30 cellular contexts compared by ENCODE assay signal in the genomic region with DNA sequence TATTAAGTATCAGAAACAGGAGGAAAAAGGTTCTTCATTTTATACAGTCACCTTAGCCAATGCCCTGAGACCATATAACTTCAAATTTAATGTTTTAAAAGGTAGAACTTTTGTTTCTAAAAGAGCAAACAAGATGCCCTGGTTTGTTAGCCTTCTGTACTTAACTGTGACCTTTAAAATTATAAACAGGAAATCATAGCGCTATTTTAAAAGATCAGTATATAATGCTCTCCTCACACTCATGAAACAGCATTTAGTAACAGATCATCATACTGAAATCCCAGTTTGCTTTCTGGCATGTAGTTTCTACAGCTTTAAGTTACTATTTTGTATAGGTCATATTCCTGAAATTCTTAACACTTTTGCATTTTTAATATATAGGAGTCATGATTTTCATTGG. TPM values are rescaled to one million over a fixed set of nuclear protein-coding genes. Genes with fewer than 3 reads are reported as not detected.
DNase-seq lines count a peak whose midpoint lies in the region; ATAC-seq, FAIRE-seq and TF ChIP-seq lines count a peak whose summit lies in the region.
"Had no signal": no experiment of that assay in that cellular context is flagged by ENCODE, and none has a peak within 500 bp of the region (broad histone marks: within the 10 kb centered on the region; RNA-seq: fewer than 3 reads in every experiment).

No MANE protein-coding gene starts in this region.

- H3K4me2 ChIP-seq in mammary epithelial cell (ENCODE audit: insufficient read depth, low read depth, low read length): no peak overlapping the region

- CTCF ChIA-PET in mammary epithelial cell (lab: Charles Lee; ENCODE audit: low non-redundant PET): interaction anchor here (0.8 kb wide), 1 partner anchor 160 kb away, joined by 6 read pairs; no protein-coding TSS in a partner anchor

- BruUV-seq in mammary epithelial cell (replicated peaks; lab: Mats Ljungman, UMichigan): no TSS peak

- H3K9ac ChIP-seq in mammary epithelial cell (ENCODE audit: insufficient read depth, low read length) (no peak overlapping the region), subcutaneous abdominal adipose tissue (ENCODE audit: low read length in 5 of 5) (peak overlapping the region in 1 of 5 donors; percentile 16)

- ATAC-seq in GM19455 (IDR thresholded peaks at IDR 0.05; ENCODE audit: unreplicated experiment): no peak
- ATAC-seq in GM21786 (IDR thresholded peaks at IDR 0.05; ENCODE audit: unreplicated experiment): no peak
- ATAC-seq: T-helper 17 cell had no signal

- H4K20me1 ChIP-seq in mammary epithelial cell (ENCODE audit: insufficient read depth, low read length): no peaks in the 10 kb centered on the region

- H3K27ac ChIP-seq in mammary epithelial cell (ENCODE audit: insufficient read depth, low read depth, low read length): peak overlapping the region; percentile 42
- H3K27ac ChIP-seq in subcutaneous abdominal adipose tissue (ENCODE audit: low read depth, low read length): peak overlapping the region; percentile 57
- H3K27ac ChIP-seq: neutrophil, prostate gland, SJSA1, uterus had no signal

- H3K79me2 ChIP-seq in mammary epithelial cell (ENCODE audit: insufficient read depth, low read length): peaks cover 61% of the 10 kb centered on the region

- H3K4me3 ChIP-seq in LNCaP clone FGC (ENCODE audit: low read depth, low read length): no peak overlapping the region
- no peak overlapping the region for H3K4me3 ChIP-seq in mammary epithelial cell (replicated peaks in 1 of 3; ENCODE audit: insufficient read depth in 1 of 3, low read depth in 2 of 3, low read length in 3 of 3)
- H3K4me3 ChIP-seq in subcutaneous abdominal adipose tissue (ENCODE audit: low read depth in 1 of 5, low read length in 5 of 5): no peak overlapping the region
- H3K4me3 ChIP-seq: GM12878, prostate gland, sigmoid colon, SJSA1, testis, uterus had no signal

- intact Hi-C loops in mammary epithelial cell (cut with micrococcal nuclease): no loop called here

- DNase-seq in LNCaP clone FGC (ENCODE audit: low read depth): peak; percentile 58
- DNase-seq in mammary epithelial cell: no peak
- DNase-seq in UCSD-AML1 (lab: John Stamatoyannopoulos, UW; ENCODE audit: unreplicated experiment): no peak
- DNase-seq: activated CD4-positive, alpha-beta memory T cell treated with anti-CD3 and anti-CD28 coated beads, Interleukin-2, amount 10 ng/mL, durations not matched to agents 7 days and 5 days; activated CD4-positive, alpha-beta T cell treated with anti-CD3 and anti-CD28 coated beads for 1 hour; activated naive CD8-positive, alpha-beta T cell treated with anti-CD3 and anti-CD28 coated beads for 36 hours; aorta; CD4-positive, alpha-beta memory T cell; EL; glutamatergic neuron; H7; kidney glomerular epithelial cell; mesendoderm; NCI-H1092 treated with DMSO at 0.1 percent for 48 hours; NCI-H187 treated with DMSO at 0.1 percent for 48 hours; NCI-H526 treated with DMSO at 0.1 percent for 48 hours; sigmoid colon; stimulated activated naive CD4-positive, alpha-beta T cell; T-helper 17 cell; testis; uterus had no signal

- H2AFZ ChIP-seq in mammary epithelial cell (ENCODE audit: low read depth, low read length): no peak overlapping the region

- no peaks in the 10 kb centered on the region for H3K36me3 ChIP-seq in mammary epithelial cell (ENCODE audit: insufficient read depth, low read length)
- no peaks in the 10 kb centered on the region for H3K36me3 ChIP-seq in subcutaneous abdominal adipose tissue (ENCODE audit: control insufficient read depth in 5 of 5, insufficient read depth in 5 of 5, low read length in 5 of 5)
- H3K36me3 ChIP-seq: neutrophil, prostate gland, sigmoid colon, uterus had no signal

- peak; percentile 53 for FAIRE-seq in islet of Langerhans (lab: Jason Lieb, UNC)
- FAIRE-seq: endometrium, GM12878 had no signal

- H3K9me3 ChIP-seq in mammary epithelial cell (replicated peaks; ENCODE audit: insufficient read depth, low read length) (no peaks in the 10 kb centered on the region), subcutaneous abdominal adipose tissue (ENCODE audit: control insufficient read depth in 5 of 5, low read length in 5 of 5) (no peaks in the 10 kb centered on the region)
- H3K9me3 ChIP-seq: neutrophil, prostate gland, sigmoid colon, SJSA1, testis, uterus had no signal

- dilution Hi-C loops in mammary epithelial cell (cut with HindIII; ENCODE audit: low sequenced_read_pairs): no loop called here

- WGBS in mammary epithelial cell (ENCODE audit: low coverage, missing lambda C conversion rate): 100% methylated on average over 1 of the region's 1 CpG

- H3K27me3 ChIP-seq in mammary epithelial cell (ENCODE audit: insufficient read depth, low read length): no peaks in the 10 kb centered on the region
- H3K27me3 ChIP-seq in subcutaneous abdominal adipose tissue (ENCODE audit: control insufficient read depth in 5 of 5, insufficient read depth in 4 of 5, low read length in 5 of 5): no peaks in the 10 kb centered on the region
- H3K27me3 ChIP-seq: neutrophil, sigmoid colon, SJSA1, testis, uterus had no signal

- in situ Hi-C loops in mammary epithelial cell (cut with MboI; ENCODE audit: low sequenced_read_pairs in 2 of 2): no loop called here

- TF ChIP-seq CTCF in LNCaP clone FGC (IDR thresholded peaks at IDR 0.05; ENCODE audit: control insufficient read depth, extremely low read depth, insufficient read depth) (no peak), mammary epithelial cell (conservative IDR thresholded peaks at IDR 0.05 in 1 of 2, IDR thresholded peaks at IDR 0.05 in 1 of 2; ENCODE audit: extremely low read depth in 1 of 2, insufficient read depth in 1 of 2, low read depth in 1 of 2, low read length in 2 of 2) (no peak)

- no peaks in the 10 kb centered on the region for H3K4me1 ChIP-seq in mammary epithelial cell (ENCODE audit: insufficient read depth, low read length)
- H3K4me1 ChIP-seq in subcutaneous abdominal adipose tissue (ENCODE audit: control insufficient read depth in 5 of 5, insufficient read depth in 5 of 5, low read length in 5 of 5): peaks cover 0 to 28% (median 16%) of the 10 kb centered on the region in 5 donors
- H3K4me1 ChIP-seq: testis, uterus had no signal

RNA-seq across cellular contexts. Expression of gene SRFBP1, which starts 20.3 kb away (rescaled TPM):
- total RNA-seq in mammary epithelial cell: 10 to 100 TPM; 16.0 to 18.2 TPM
- polyA plus RNA-seq in mammary epithelial cell: 4.8 TPM
- polyA minus RNA-seq in mammary epithelial cell: 2.7 TPM
